In genomic region chr22:36406721-36407120, GRCh38 we compare ENCODE assay signal across 24 cellular contexts. TPM values are rescaled to one million over a fixed set of nuclear protein-coding genes. Genes with fewer than 3 reads are reported as not detected.
DNase-seq lines count a peak whose midpoint lies in the region; ATAC-seq, FAIRE-seq and TF ChIP-seq lines count a peak whose summit lies in the region.
"Had no signal": no experiment of that assay in that cellular context is flagged by ENCODE, and none has a peak within 500 bp of the region (broad histone marks: within the 10 kb centered on the region; RNA-seq: fewer than 3 reads in every experiment).

No MANE protein-coding gene starts in this region.

- H3K27ac ChIP-seq in CD4-positive, alpha-beta T cell (ENCODE audit: low read depth, low read length) = peak overlapping the region; percentile 59
- peak overlapping the region; percentile 76 for H3K27ac ChIP-seq in KOPT-K1 (ENCODE audit: low read depth, low read length, poor library complexity, severe bottlenecking)
- peak overlapping the region; percentile 95 for H3K27ac ChIP-seq in neutrophil
- no peak overlapping the region for H3K27ac ChIP-seq in HepG2 (ENCODE audit: extremely low read length, insufficient read depth, low read length)
- H3K27ac ChIP-seq: colonic mucosa, psoas muscle, SK-N-MC had no signal

- no peak for TF ChIP-seq POLR2A in HepG2 (IDR thresholded peaks at IDR 0.05; ENCODE audit: insufficient read depth in 1 of 2, low read depth in 2 of 2, low read length in 2 of 2)

- no peak overlapping the region for H3K9ac ChIP-seq in HepG2 (ENCODE audit: insufficient read depth, low read depth, low read length)

- peaks cover 89 to 97% of the 10 kb centered on the region in 2 experiments for H3K4me1 ChIP-seq in neutrophil (ENCODE audit: control insufficient read depth in 1 of 2, insufficient read depth in 1 of 2, low read depth in 1 of 2, low read length in 1 of 2)
- H3K4me1 ChIP-seq in HepG2 (ENCODE audit: insufficient read depth, low read length) = peaks cover 49% of the 10 kb centered on the region

- intact Hi-C loops in CD4-positive, alpha-beta T cell (cut with DNase I, micrococcal nuclease) = loop anchor here in 1 of 2 experiments (5.0 kb wide), 1 partner anchor 46 kb away; no protein-coding TSS in a partner anchor
- intact Hi-C loops in activated B cell treated with CpG ODN at 0.5 μM for 24 hours (cut with micrococcal nuclease) = no loop called here
- intact Hi-C loops in HepG2 (cut with micrococcal nuclease; ENCODE audit: unreplicated experiment) = no loop called here

- H3K9me3 ChIP-seq in CD4-positive, alpha-beta T cell (ENCODE audit: control insufficient read depth, low read length) = no peaks in the 10 kb centered on the region
- H3K9me3 ChIP-seq in KOPT-K1 (ENCODE audit: insufficient read depth, low read length, poor library complexity, severe bottlenecking) (no peaks in the 10 kb centered on the region), neutrophil (no peaks in the 10 kb centered on the region), HepG2 (ENCODE audit: low read length) (no peaks in the 10 kb centered on the region)
- H3K9me3 ChIP-seq: colonic mucosa, psoas muscle had no signal

- no peak for FAIRE-seq in HepG2 (lab: Jason Lieb, UNC)
- FAIRE-seq: D721Med, endometrium, GM18507 had no signal

- H4K20me1 ChIP-seq in HepG2 (ENCODE audit: insufficient read depth, low read length) = no peaks in the 10 kb centered on the region

- no peak overlapping the region for H2AFZ ChIP-seq in HepG2 (ENCODE audit: low read length)
- H2AFZ ChIP-seq: GM23338 had no signal

- no TSS peak for BruUV-seq in HepG2 (replicated peaks; lab: Mats Ljungman, UMichigan)

- no peak overlapping the region for H3K4me2 ChIP-seq in HepG2 (ENCODE audit: low read depth, low read length)
- H3K4me2 ChIP-seq: GM23338 had no signal

- POLR2A ChIA-PET in CD4-positive, alpha-beta T cell (lab: Charles Lee) = interaction anchor here (1.2 to 4.0 kb wide), 4 partner anchors 19 to 74 kb away, joined by 3 to 33 read pairs (median 8); partner anchors contain the start of gene MYH9
- POLR2A ChIA-PET in activated B cell treated with CpG ODN at 0.5 μM for 24 hours (lab: Charles Lee) (interaction anchor here (0.8 to 2.0 kb wide), 5 partner anchors 10 to 48 kb away, joined by 3 to 10 read pairs (median 5); no protein-coding TSS in a partner anchor), HepG2 (lab: Yijun Ruan, JAX) (interaction anchor here (0.6 to 1.9 kb wide), 3 partner anchors 10 to 18 kb away, joined by 3 to 6 read pairs (median 4); no protein-coding TSS in a partner anchor)

- H3K27me3 Mint-ChIP-seq in CD4-positive, alpha-beta T cell = no peaks in the 10 kb centered on the region
- no peaks in the 10 kb centered on the region for H3K27me3 Mint-ChIP-seq in activated B cell treated with CpG ODN at 0.5 μM for 24 hours
- H3K27me3 Mint-ChIP-seq: brain; stimulated activated naive CD8-positive, alpha-beta T cell treated with anti-CD3 and anti-CD28 coated beads, Interleukin-15, amount 100 ng/mL, for 72 hours had no signal

- in situ Hi-C loops in HepG2 (cut with HindIII; ENCODE audit: extremely low pct_ligation_motif_present, low pct_unique_long_range_greater_than_20kb) = no loop called here

- H3K4me1 Mint-ChIP-seq in CD4-positive, alpha-beta T cell (ENCODE audit: low read depth) = peaks cover 63% of the 10 kb centered on the region
- peaks cover 65% of the 10 kb centered on the region for H3K4me1 Mint-ChIP-seq in activated B cell treated with CpG ODN at 0.5 μM for 24 hours

- CTCF ChIA-PET in CD4-positive, alpha-beta T cell (lab: Charles Lee) = interaction anchor here (1.4 to 3.0 kb wide), 3 partner anchors 29 to 63 kb away, joined by 3 to 14 read pairs (median 12); no protein-coding TSS in a partner anchor
- CTCF ChIA-PET in activated B cell treated with CpG ODN at 0.5 μM for 24 hours (lab: Charles Lee) = interaction anchor here (2.9 kb wide), 1 partner anchor 64 kb away, joined by 14 read pairs; no protein-coding TSS in a partner anchor
- CTCF ChIA-PET in HepG2 (lab: Yijun Ruan, JAX; ENCODE audit: low intra/inter-chr PET ratio, low total read pairs) = no interaction called here

- H3K9me3 Mint-ChIP-seq in CD4-positive, alpha-beta T cell = no peaks in the 10 kb centered on the region
- H3K9me3 Mint-ChIP-seq in activated B cell treated with CpG ODN at 0.5 μM for 24 hours = no peaks in the 10 kb centered on the region
- H3K9me3 Mint-ChIP-seq: brain; GM23338; mesothelial cell of epicardium; stimulated activated naive CD8-positive, alpha-beta T cell treated with anti-CD3 and anti-CD28 coated beads, Interleukin-15, amount 100 ng/mL, for 72 hours had no signal

- TF ChIP-seq EP300 in HepG2 (IDR thresholded peaks at IDR 0.05; ENCODE audit: low read depth in 2 of 2, low read length in 2 of 2) (no peak), HepG2 (CRISPR knock-in tag; IDR thresholded peaks at IDR 0.05; ENCODE audit: borderline replicate concordance) (no peak)

- no peaks in the 10 kb centered on the region for H3K79me2 ChIP-seq in HepG2 (ENCODE audit: insufficient read depth, low read length)

- no peak for DNase-seq in CD4-positive, alpha-beta T cell
- DNase-seq in activated B cell treated with CpG ODN at 0.5 μM for 24 hours (no peak), SIG-M5 treated with dmso at 0.1 percent for 504 hours (lab: John Stamatoyannopoulos, UW; ENCODE audit: unreplicated experiment) (no peak), HepG2 (ENCODE audit: low spot score) (no peak), DMS53 (lab: John Stamatoyannopoulos, UW) (no peak)
- DNase-seq: colonic mucosa; glutamatergic neuron; left cardiac atrium; NCI-H187 treated with DMSO at 0.1 percent for 48 hours; NCI-H82; psoas muscle; stimulated activated naive CD8-positive, alpha-beta T cell treated with anti-CD3 and anti-CD28 coated beads, Interleukin-15, amount 100 ng/mL, for 72 hours had no signal

- peak overlapping the region; percentile 90 for H3K27ac Mint-ChIP-seq in CD4-positive, alpha-beta T cell
- H3K27ac Mint-ChIP-seq in activated B cell treated with CpG ODN at 0.5 μM for 24 hours = peak overlapping the region; percentile 92
- H3K27ac Mint-ChIP-seq: GM23338, mesothelial cell of epicardium had no signal

- TF ChIP-seq CTCF in CD4-positive, alpha-beta T cell (IDR thresholded peaks at IDR 0.05) = no peak
- TF ChIP-seq CTCF in activated B cell treated with CpG ODN at 0.5 μM for 24 hours (IDR thresholded peaks at IDR 0.05) (no peak), neutrophil (IDR thresholded peaks at IDR 0.05) (no peak), HepG2 (CRISPR knock-in tag; IDR thresholded peaks at IDR 0.05) (no peak)

- H3K36me3 ChIP-seq in KOPT-K1 (ENCODE audit: insufficient read depth, low read length) (no peaks in the 10 kb centered on the region), neutrophil (no peaks in the 10 kb centered on the region), HepG2 (replicated peaks in 1 of 2; ENCODE audit: control insufficient read depth in 1 of 2, insufficient read depth in 2 of 2, low read length in 2 of 2) (no peaks in the 10 kb centered on the region)
- H3K36me3 ChIP-seq: colonic mucosa had no signal

- TF ChIP-seq RAD21 in HepG2 (CRISPR knock-in tag; IDR thresholded peaks at IDR 0.05) = no peak

- no peaks in the 10 kb centered on the region for H3K27me3 ChIP-seq in CD4-positive, alpha-beta T cell (ENCODE audit: control insufficient read depth, insufficient read depth, low read length)
- H3K27me3 ChIP-seq in neutrophil (no peaks in the 10 kb centered on the region), HepG2 (ENCODE audit: control insufficient read depth in 1 of 2, insufficient read depth in 2 of 2, low read length in 2 of 2) (no peaks in the 10 kb centered on the region)
- H3K27me3 ChIP-seq: colonic mucosa had no signal

- WGBS in HepG2 (ENCODE audit: low lambda C conversion rate) = 74% methylated on average over 6 of the region's 6 CpGs

- H3K4me3 ChIP-seq in neutrophil (ENCODE audit: low read depth in 1 of 2, low read length in 1 of 2) (peak overlapping the region; percentile 23 to 39), HepG2 (replicated peaks in 1 of 3; ENCODE audit: insufficient read depth in 1 of 3, low read depth in 2 of 3, low read length in 3 of 3) (no peak overlapping the region)
- H3K4me3 ChIP-seq: colonic mucosa, GM23338, psoas muscle, SK-N-MC, skin epidermis had no signal

- no peak for ATAC-seq in CD4-positive, alpha-beta T cell (ENCODE audit: poor library complexity)
- ATAC-seq in activated B cell treated with CpG ODN at 0.5 μM for 24 hours (ENCODE audit: low read depth) = no peak
- ATAC-seq in HepG2 = no peak
- ATAC-seq in GM21381 (IDR thresholded peaks at IDR 0.05; ENCODE audit: unreplicated experiment) = no peak
- ATAC-seq: activated CD4-positive, CD25-positive, alpha-beta regulatory T cell treated with anti-CD3 and anti-CD28 coated beads, Interleukin-2, amount 50 U/mL, for 24 hours; GM23338; left cardiac atrium; psoas muscle had no signal

- no peak overlapping the region for H3K4me3 Mint-ChIP-seq in CD4-positive, alpha-beta T cell
- no peak overlapping the region for H3K4me3 Mint-ChIP-seq in activated B cell treated with CpG ODN at 0.5 μM for 24 hours
- H3K4me3 Mint-ChIP-seq: brain, GM23338, mesothelial cell of epicardium had no signal

- H3K36me3 Mint-ChIP-seq in CD4-positive, alpha-beta T cell (ENCODE audit: low read depth) = no peaks in the 10 kb centered on the region
- no peaks in the 10 kb centered on the region for H3K36me3 Mint-ChIP-seq in activated B cell treated with CpG ODN at 0.5 μM for 24 hours (ENCODE audit: low read depth)
- H3K36me3 Mint-ChIP-seq: mesothelial cell of epicardium had no signal

RNA-seq across cellular contexts. Expression of gene MYH9, which starts 19.0 kb away (rescaled TPM):
- total RNA-seq in CD4-positive, alpha-beta T cell = 100 to 1,000 TPM; 901 to 925 TPM
- total RNA-seq in activated B cell treated with CpG ODN at 0.5 μM for 24 hours (714 and 755 TPM in 2 replicates), HepG2 (2016; rRNA removed; fragmentation: Illumina TruSeq; extraction: Trizol) (98.5 and 125 TPM in 2 replicates)
- total RNA-seq in HepG2 (2016; cell fraction: cytosol; rRNA removed; fragmentation: Illumina TruSeq; extraction: Trizol; ENCODE audit: low read depth) = 28.5 and 28.7 TPM in 2 replicates
- total RNA-seq in HepG2 (2016; cell fraction: insoluble cytoplasmic fraction; rRNA removed; fragmentation: Illumina TruSeq; extraction: Trizol) = 92.9 and 102 TPM in 2 replicates
- 39.3 and 47.1 TPM in 2 replicates for total RNA-seq in HepG2 (2016; cell fraction: membrane; rRNA removed; fragmentation: Illumina TruSeq; extraction: Trizol)
- total RNA-seq in HepG2 (2016; cell fraction: nucleus; rRNA removed; fragmentation: Illumina TruSeq; extraction: Trizol) = 73.0 and 81.6 TPM in 2 replicates
- polyA plus RNA-seq in HepG2 (2011; rRNA removed) = 50.7 and 60.6 TPM in 2 replicates
- polyA plus RNA-seq in HepG2 (2011; cell fraction: cytosol; rRNA removed) = 31.6 and 39.3 TPM in 2 replicates
- 68.4 and 91.3 TPM in 2 replicates for polyA plus RNA-seq in HepG2 (2011; cell fraction: nucleus; rRNA removed)
- 88.3 and 93.4 TPM in 2 replicates for polyA plus RNA-seq in HepG2 (2012)
- polyA plus RNA-seq in HepG2 (2016; cell fraction: cytosol; fragmentation: Illumina TruSeq; extraction: Trizol; ENCODE audit: low read depth) = 3.6 and 4.2 TPM in 2 replicates
- 72.0 and 110 TPM in 2 replicates for polyA plus RNA-seq in HepG2 (2016; cell fraction: insoluble cytoplasmic fraction; fragmentation: Illumina TruSeq; extraction: Trizol; ENCODE audit: low read depth)
- polyA plus RNA-seq in HepG2 (2016; cell fraction: membrane; fragmentation: Illumina TruSeq; extraction: Trizol; ENCODE audit: low read depth) = 8.1 and 11.6 TPM in 2 replicates
- 106 and 113 TPM in 2 replicates for polyA plus RNA-seq in HepG2 (2016; cell fraction: nucleus; fragmentation: Illumina TruSeq; extraction: Trizol; ENCODE audit: insufficient read depth, low read depth)
- polyA minus RNA-seq in HepG2 (2011; rRNA and poly(A)+ RNA removed; ENCODE audit: low replicate concordance) = 124 and 180 TPM in 2 replicates
- polyA minus RNA-seq in HepG2 (2011; cell fraction: cytosol; rRNA and poly(A)+ RNA removed) = 125 and 176 TPM in 2 replicates
- 61.9 and 97.5 TPM in 2 replicates for polyA minus RNA-seq in HepG2 (2011; cell fraction: nucleus; rRNA and poly(A)+ RNA removed)

Comparison
In these comparisons a context has a peak if more than half of its experiments do, and no peak if none do; other contexts are left out.
1. H3K4me3 ChIP-seq: peak in neutrophil (2 of 2); none in HepG2 (0 of 3).